In the genomic region with DNA sequence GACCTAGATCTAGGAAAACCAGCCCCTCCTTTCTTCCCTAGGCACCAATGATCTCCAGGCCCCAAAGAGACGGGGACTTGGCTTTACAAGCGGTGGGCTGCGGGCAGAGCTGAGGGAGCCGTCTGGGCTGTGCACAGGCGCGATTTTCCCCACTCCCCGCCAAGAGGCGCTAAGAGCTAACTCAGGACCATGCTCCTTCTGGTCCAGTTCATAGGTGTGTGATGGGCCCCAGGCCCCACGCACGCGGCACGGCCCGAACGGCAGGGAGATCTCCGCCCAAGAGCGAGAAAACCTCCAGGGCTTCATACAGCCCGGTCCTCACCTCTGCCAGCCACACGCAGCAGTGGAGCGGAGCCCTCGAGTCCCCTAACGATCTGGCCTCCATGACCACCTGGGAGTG, we compare ENCODE assay signal across 1 cellular context.
A peak's percentile ranks its signal among the peaks of the same experiment; 100 is the strongest.
TF ChIP-seq lines count a peak whose summit lies in the region.

No MANE protein-coding gene starts in this region.

TF ChIP-seq in H1, 55 proteins besides CTCF, POLR2A, EP300 and RAD21:
- TF ChIP-seq ATF3 (IDR thresholded peaks at IDR 0.05; ENCODE audit: insufficient read depth, low read depth, low read length), result no peak
- TF ChIP-seq SP4 (IDR thresholded peaks at IDR 0.05; ENCODE audit: low read length), result no peak
- TF ChIP-seq GTF2F1 (IDR thresholded peaks at IDR 0.05; ENCODE audit: borderline replicate concordance, low read depth, low read length), result no peak
- peak; percentile 24; the same call in 1 of the 2 replicates for TF ChIP-seq GABPA (IDR thresholded peaks at IDR 0.05; ENCODE audit: borderline replicate concordance, insufficient read depth, low read length)
- no peak for TF ChIP-seq SUZ12 (IDR thresholded peaks at IDR 0.05; ENCODE audit: low read length)
- TF ChIP-seq, protein P1, sequence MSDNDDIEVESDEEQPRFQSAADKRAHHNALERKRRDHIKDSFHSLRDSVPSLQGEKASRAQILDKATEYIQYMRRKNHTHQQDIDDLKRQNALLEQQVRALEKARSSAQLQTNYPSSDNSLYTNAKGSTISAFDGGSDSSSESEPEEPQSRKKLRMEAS (IDR thresholded peaks at IDR 0.05), result peak; percentile 66
- TF ChIP-seq JUN (IDR thresholded peaks at IDR 0.05; ENCODE audit: low read depth, low read length), result no peak
- TF ChIP-seq CREB1 (IDR thresholded peaks at IDR 0.05), result no peak
- TF ChIP-seq PHF8 (conservative IDR thresholded peaks at IDR 0.05; ENCODE audit: low read depth, low read length), result no peak
- no peak for TF ChIP-seq POLR2AphosphoS5 (IDR thresholded peaks at IDR 0.05; ENCODE audit: low read depth, low read length)
